ENCODE assay signal across 16 cellular contexts in genomic region chr11:20949585-20949984, GRCh38.
"Had no signal": no experiment of that assay in that cellular context is flagged by ENCODE, and none has a peak within 500 bp of the region (broad histone marks: within the 10 kb centered on the region; RNA-seq: fewer than 3 reads in every experiment).

No MANE protein-coding gene starts in this region.

- ATAC-seq: foreskin keratinocyte, gastroesophageal sphincter, heart left ventricle, left cardiac atrium, left lung, left ventricle myocardium superior, lower lobe of right lung, mucosa of descending colon had no signal

- DNase-seq: dermis blood vessel endothelial cell; dorsolateral prefrontal cortex; effector CD4-positive, alpha-beta T cell; effector memory CD4-positive, alpha-beta T cell; foreskin keratinocyte; heart left ventricle; hypothalamus; immature natural killer cell; left cardiac atrium; left lung; left ventricle myocardium superior; lower lobe of right lung; mesenchymal stem cell; mucosa of descending colon; naive B cell had no signal
